Comparison of ENCODE assay signal across 8 cellular contexts in the genomic region with DNA sequence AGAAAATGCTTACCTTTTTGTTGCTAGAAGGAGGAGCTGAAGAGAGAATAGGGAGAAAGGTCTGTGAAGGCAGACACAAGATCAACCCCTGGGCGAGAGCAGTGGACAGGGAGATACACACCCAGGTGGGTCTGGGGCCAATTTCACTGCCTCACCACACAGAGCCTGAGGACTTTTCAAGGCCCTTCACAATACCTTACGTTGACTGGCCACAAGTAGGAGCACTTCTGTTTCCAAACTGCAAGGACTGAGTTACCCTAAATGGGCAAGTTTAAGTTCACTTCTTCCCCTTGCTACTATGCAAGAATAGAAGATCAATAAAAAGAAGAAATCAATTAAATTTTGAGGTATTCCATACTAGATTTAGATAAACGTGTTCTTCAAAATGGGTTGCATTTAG.
DNase-seq lines count a peak whose midpoint lies in the region; ATAC-seq and TF ChIP-seq lines count a peak whose summit lies in the region.

No MANE protein-coding gene starts in this region.

- peak; percentile 19 for DNase-seq in DMS53 treated with DMSO at 0.1 percent for 48 hours (lab: John Stamatoyannopoulos, UW; ENCODE audit: unreplicated experiment)
- peak; percentile 23 for DNase-seq in NCI-H82 treated with DMSO at 0.1 percent for 48 hours (lab: John Stamatoyannopoulos, UW; ENCODE audit: unreplicated experiment)
- DNase-seq in dorsolateral prefrontal cortex, result no peak
- DNase-seq in nephron progenitor cell, result peak; percentile 9
- DNase-seq in CD14-positive monocyte (ENCODE audit: low spot score), result no peak
- DNase-seq in activated gamma-delta T cell (lab: John Stamatoyannopoulos, UW), result no peak

- H3K27ac Mint-ChIP-seq in nephron progenitor cell, result no peak overlapping the region
- no peak overlapping the region for H3K27ac Mint-ChIP-seq in CD14-positive monocyte

- intact Hi-C loops in dorsolateral prefrontal cortex (cut with DNase I), result no loop called here
- intact Hi-C loops in CD14-positive monocyte (cut with micrococcal nuclease), result no loop called here

- TF ChIP-seq CTCF in dorsolateral prefrontal cortex (IDR thresholded peaks at IDR 0.05 in 54 of 56, conservative IDR thresholded peaks at IDR 0.05 in 2 of 56; ENCODE audit: low read depth in 1 of 56, partially characterized antibody in 56 of 56), result peak in 45 of 56 donors; percentile 12 to 53 (median 39)
- TF ChIP-seq CTCF in nephron progenitor cell (IDR thresholded peaks at IDR 0.05), result peak; percentile 61
- TF ChIP-seq CTCF in CD14-positive monocyte (IDR thresholded peaks at IDR 0.05), result no peak

- H3K36me3 Mint-ChIP-seq in nephron progenitor cell (ENCODE audit: low read depth), result no peaks in the 10 kb centered on the region
- no peaks in the 10 kb centered on the region for H3K36me3 Mint-ChIP-seq in CD14-positive monocyte

- no peaks in the 10 kb centered on the region for H3K9me3 Mint-ChIP-seq in nephron progenitor cell
- no peaks in the 10 kb centered on the region for H3K9me3 Mint-ChIP-seq in CD14-positive monocyte

- H3K4me3 Mint-ChIP-seq in nephron progenitor cell (no peak overlapping the region), CD14-positive monocyte (no peak overlapping the region)

- H3K4me1 Mint-ChIP-seq in nephron progenitor cell (no peaks in the 10 kb centered on the region), CD14-positive monocyte (peaks cover 2% of the 10 kb centered on the region)

- ATAC-seq in GM18907 (IDR thresholded peaks at IDR 0.05; ENCODE audit: unreplicated experiment) (peak; percentile 86), HG03025 (IDR thresholded peaks at IDR 0.05; ENCODE audit: low FRiP score, unreplicated experiment) (peak; percentile 82)

- peaks cover 3% of the 10 kb centered on the region for H3K27me3 Mint-ChIP-seq in nephron progenitor cell (ENCODE audit: low read depth, poor library complexity)
- H3K27me3 Mint-ChIP-seq in CD14-positive monocyte (ENCODE audit: low read depth in 3 of 3), result peaks cover 0 to 3% (median 0%) of the 10 kb centered on the region in 3 donors

- no peak overlapping the region for H3K27ac ChIP-seq in dorsolateral prefrontal cortex

- H3K4me3 ChIP-seq in dorsolateral prefrontal cortex, result no peak overlapping the region

- H3K27me3 ChIP-seq in dorsolateral prefrontal cortex, result no peaks in the 10 kb centered on the region

Comparison
In these comparisons a context has a peak if more than half of its experiments do, and no peak if none do; other contexts are left out.
1. DNase-seq: peak in DMS53 treated with DMSO at 0.1 percent for 48 hours (single experiment), NCI-H82 treated with DMSO at 0.1 percent for 48 hours (single experiment) and nephron progenitor cell (single experiment); none in dorsolateral prefrontal cortex (0 of 10), CD14-positive monocyte (single experiment) and activated gamma-delta T cell (single experiment).